Comparison of ENCODE assay signal across 35 cellular contexts in the genomic region with DNA sequence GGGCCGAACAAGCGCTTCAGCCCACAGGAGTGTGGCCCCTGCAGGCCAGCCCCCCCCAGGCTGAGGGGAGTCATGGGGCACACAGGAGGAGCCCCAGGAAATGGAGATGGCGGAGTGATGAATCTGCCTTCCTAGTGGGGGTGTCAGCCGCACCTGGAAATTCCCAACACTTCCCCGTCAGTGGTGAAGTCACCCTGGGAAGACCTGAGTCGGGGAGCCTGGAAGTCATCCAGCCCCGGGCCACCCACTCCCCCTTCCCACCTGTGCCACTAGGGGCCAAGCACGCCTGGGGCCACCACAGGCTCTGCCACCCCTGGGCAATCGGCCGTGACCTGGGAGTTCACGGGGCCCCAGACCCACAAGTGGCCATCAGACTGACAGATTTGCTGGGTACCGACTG. TPM values are rescaled to one million over a fixed set of nuclear protein-coding genes. Genes with fewer than 3 reads are reported as not detected.
"Had no signal": no experiment of that assay in that cellular context is flagged by ENCODE, and none has a peak within 500 bp of the region (broad histone marks: within the 10 kb centered on the region; RNA-seq: fewer than 3 reads in every experiment).

No MANE protein-coding gene starts in this region.

- DNase-seq: activated CD4-positive, alpha-beta memory T cell treated with anti-CD3 and anti-CD28 coated beads, Interleukin-2, amount 10 ng/mL, durations not matched to agents 7 days and 5 days; activated CD4-positive, alpha-beta T cell treated with anti-CD3 and anti-CD28 coated beads for 1 hour; activated CD4-positive, alpha-beta T cell treated with anti-CD3 and anti-CD28 coated beads for 48 hours; activated CD4-positive, CD25-positive, alpha-beta regulatory T cell; activated CD8-positive, alpha-beta memory T cell treated with anti-CD3 and anti-CD28 coated beads for 24 hours; activated CD8-positive, alpha-beta memory T cell treated with anti-CD3 and anti-CD28 coated beads, Interleukin-2, amount 10 ng/mL, durations not matched to agents 7 days and 5 days; activated CD8-positive, alpha-beta memory T cell treated with anti-CD3 and anti-CD28 coated beads, Interleukin-2, amount 50 U/mL, for 48 hours; activated effector memory CD4-positive, alpha-beta T cell treated with Interleukin-2 at 50 U/mL for 16 hours; activated naive CD4-positive, alpha-beta T cell treated with anti-CD3 and anti-CD28 coated beads, Interleukin-2, amount 10 ng/mL, durations not matched to agents 7 days and 5 days; activated naive CD8-positive, alpha-beta T cell treated with anti-CD3 and anti-CD28 coated beads, Interleukin-2, amount 50 U/mL, for 24 hours; activated T-cell treated with anti-CD3 and anti-CD28 coated beads, Interleukin-2, amount 50 U/mL, for 48 hours; anterior cingulate cortex; caudate nucleus; cerebellar nuclear complex; MM.1S; MV-4-11; NCI-H1092 treated with DMSO at 0.1 percent for 48 hours; NCI-H1417; NCI-H187; NCI-H2029 treated with DMSO at 0.1 percent for 48 hours; NCI-H2107; NCI-H2171; NCI-H510A; NCI-H526; NCI-H748 treated with DMSO at 0.1 percent for 48 hours; NK-92 treated with Interleukin-12 subunit alpha and Interleukin-12 subunit beta, amount 100 ng/mL, for 24 hours; PC-3; SHP77; SJCRH30; T1000; WERI-Rb-1 had no signal

- H3K27ac ChIP-seq: SJCRH30, SK-N-MC, WERI-Rb-1 had no signal

- H3K4me3 ChIP-seq: SJCRH30, SK-N-MC had no signal

- H3K9me3 ChIP-seq: SJCRH30 had no signal

- H3K4me1 ChIP-seq: SJCRH30 had no signal

- H3K27me3 ChIP-seq: SJCRH30 had no signal

- H3K36me3 ChIP-seq: SJCRH30, WERI-Rb-1 had no signal

- ATAC-seq: activated CD8-positive, alpha-beta memory T cell treated with anti-CD3 and anti-CD28 coated beads, Interleukin-2, amount 10 ng/mL, durations not matched to agents 7 days and 5 days; activated naive CD8-positive, alpha-beta T cell treated with anti-CD3 and anti-CD28 coated beads, Interleukin-2, amount 50 U/mL, for 24 hours; PC-3 had no signal

RNA-seq across cellular contexts. Expression of a gene that starts 12.6 kb away (rescaled TPM):
- total RNA-seq: activated CD4-positive, alpha-beta memory T cell treated with anti-CD3 and anti-CD28 coated beads, Interleukin-2, amount 10 ng/mL, durations not matched to agents 7 days and 5 days; activated CD8-positive, alpha-beta memory T cell treated with anti-CD3 and anti-CD28 coated beads, Interleukin-2, amount 10 ng/mL, durations not matched to agents 7 days and 5 days; LHCN-M2; SJCRH30; T-helper 1 cell treated with Interleukin-12 subunit alpha and Interleukin-12 subunit beta and Interleukin-4 antibody, amounts not matched to agents 30 ng/mL and 1 ng/mL, for 36 hours; T-helper 2 cell treated with Interferon-gamma antibody and Interleukin-4, amounts not matched to agents 100 ng/mL and 5 ng/mL, for 36 hours had no signal
